20 cellular contexts compared by ENCODE assay signal in the genomic region with DNA sequence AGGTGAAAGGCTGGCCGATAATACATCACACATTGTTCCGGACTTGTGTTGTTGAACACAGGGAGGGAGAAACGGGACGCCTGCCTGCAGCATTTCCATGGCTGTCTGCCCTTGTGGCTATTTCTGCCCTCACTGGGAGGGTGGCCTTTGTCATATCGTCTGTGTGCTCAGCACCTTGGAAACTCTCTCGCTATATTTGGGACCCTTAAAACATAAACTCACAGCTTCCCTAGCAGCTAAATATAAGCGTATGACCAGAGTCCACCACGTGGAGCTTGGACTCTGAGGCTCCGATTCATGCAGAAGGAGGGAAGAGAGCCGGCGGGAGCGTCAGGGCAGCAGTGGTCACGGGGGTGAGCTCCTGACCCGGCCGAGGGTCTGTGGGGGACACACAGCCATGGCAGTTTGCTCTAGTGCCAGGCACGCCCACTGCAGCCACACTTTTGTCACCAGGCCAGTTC.
"Had no signal": no experiment of that assay in that cellular context is flagged by ENCODE, and none has a peak within 500 bp of the region (broad histone marks: within the 10 kb centered on the region; RNA-seq: fewer than 3 reads in every experiment).

No MANE protein-coding gene starts in this region.

- H3K27ac Mint-ChIP-seq: activated CD4-positive, alpha-beta memory T cell treated with anti-CD3 and anti-CD28 coated beads for 36 hours; activated CD4-positive, alpha-beta T cell treated with anti-CD3 and anti-CD28 coated beads for 36 hours; activated CD8-positive, alpha-beta memory T cell treated with anti-CD3 and anti-CD28 coated beads, Interleukin-2, amount 10 ng/mL, durations not matched to agents 7 days and 5 days; activated T-helper 2 cell treated with anti-CD3 and anti-CD28 coated beads, Interferon-gamma antibody, Interleukin-2, Interleukin-4, amounts not matched to agents 10 μg/mL and 5 μg/mL and 100 μg/mL, durations not matched to agents 14 hours and 24 hours and 36 hours; dendritic cell treated with granulocyte-macrophage colony-stimulating factor and Interleukin-4, amounts not matched to agents 40 ng/mL and 50 ng/mL, for 4 days; nephron; stimulated activated memory B cell treated with anti-CD40 and anti-IgM and Interleukin-4, amounts not matched to agents 10 μg/mL and 1 μg/mL and 100 μg/mL, for 72 hours; T-helper 1 cell treated with Interleukin-12 subunit alpha and Interleukin-12 subunit beta and Interleukin-4 antibody, amounts not matched to agents 30 μg/mL and 1 μg/mL, for 36 hours had no signal

- H3K36me3 Mint-ChIP-seq: activated CD4-positive, alpha-beta memory T cell treated with anti-CD3 and anti-CD28 coated beads for 36 hours; activated CD8-positive, alpha-beta memory T cell treated with anti-CD3 and anti-CD28 coated beads, Interleukin-2, amount 10 ng/mL, durations not matched to agents 7 days and 5 days had no signal

- H3K4me1 Mint-ChIP-seq: activated CD4-positive, alpha-beta T cell treated with anti-CD3 and anti-CD28 coated beads for 36 hours; activated CD8-positive, alpha-beta memory T cell treated with anti-CD3 and anti-CD28 coated beads, Interleukin-2, amount 10 ng/mL, durations not matched to agents 7 days and 5 days; stimulated activated memory B cell treated with anti-CD40 and anti-IgM and Interleukin-4, amounts not matched to agents 10 μg/mL and 1 μg/mL and 100 μg/mL, for 72 hours had no signal

- H3K9me3 ChIP-seq: body of pancreas, tibial artery had no signal

- H3K4me3 Mint-ChIP-seq: activated CD4-positive, alpha-beta memory T cell treated with anti-CD3 and anti-CD28 coated beads for 36 hours; activated CD4-positive, alpha-beta T cell treated with anti-CD3 and anti-CD28 coated beads for 36 hours; activated CD8-positive, alpha-beta memory T cell treated with anti-CD3 and anti-CD28 coated beads, Interleukin-2, amount 10 ng/mL, durations not matched to agents 7 days and 5 days; dendritic cell treated with granulocyte-macrophage colony-stimulating factor and Interleukin-4, amounts not matched to agents 40 ng/mL and 50 ng/mL, for 4 days; nephron; stimulated activated memory B cell treated with anti-CD40 and anti-IgM and Interleukin-4, amounts not matched to agents 10 μg/mL and 1 μg/mL and 100 μg/mL, for 72 hours; T-helper 1 cell treated with Interleukin-12 subunit alpha and Interleukin-12 subunit beta and Interleukin-4 antibody, amounts not matched to agents 30 μg/mL and 1 μg/mL, for 36 hours had no signal

- H3K27me3 Mint-ChIP-seq: activated CD8-positive, alpha-beta memory T cell treated with anti-CD3 and anti-CD28 coated beads, Interleukin-2, amount 10 ng/mL, durations not matched to agents 7 days and 5 days had no signal

- H3K36me3 ChIP-seq: tibial artery, WERI-Rb-1 had no signal

- H3K27me3 ChIP-seq: body of pancreas had no signal

- FAIRE-seq: urothelium cell line had no signal

- H3K4me1 ChIP-seq: body of pancreas had no signal

- H3K9me3 Mint-ChIP-seq: activated CD4-positive, alpha-beta memory T cell treated with anti-CD3 and anti-CD28 coated beads for 36 hours; activated T-helper 2 cell treated with anti-CD3 and anti-CD28 coated beads, Interferon-gamma antibody, Interleukin-2, Interleukin-4, amounts not matched to agents 10 μg/mL and 5 μg/mL and 100 μg/mL, durations not matched to agents 14 hours and 24 hours and 36 hours; dendritic cell treated with granulocyte-macrophage colony-stimulating factor and Interleukin-4, amounts not matched to agents 40 ng/mL and 50 ng/mL, for 4 days; stimulated activated memory B cell treated with anti-CD40 and anti-IgM and Interleukin-4, amounts not matched to agents 10 μg/mL and 1 μg/mL and 100 μg/mL, for 72 hours; T-helper 1 cell treated with Interleukin-12 subunit alpha and Interleukin-12 subunit beta and Interleukin-4 antibody, amounts not matched to agents 30 μg/mL and 1 μg/mL, for 36 hours had no signal

- ATAC-seq: activated CD4-positive, alpha-beta T cell treated with anti-CD3 and anti-CD28 coated beads for 36 hours; activated CD8-positive, alpha-beta memory T cell treated with anti-CD3 and anti-CD28 coated beads, Interleukin-2, amount 10 ng/mL, durations not matched to agents 7 days and 5 days; body of pancreas; left colon; stimulated activated memory B cell treated with anti-CD40 and anti-IgM and Interleukin-4, amounts not matched to agents 10 μg/mL and 1 μg/mL and 100 μg/mL, for 72 hours had no signal

- DNase-seq: activated CD4-positive, alpha-beta memory T cell treated with anti-CD3 and anti-CD28 coated beads for 36 hours; activated CD4-positive, alpha-beta T cell treated with anti-CD3 and anti-CD28 coated beads for 36 hours; activated CD8-positive, alpha-beta memory T cell treated with anti-CD3 and anti-CD28 coated beads, Interleukin-2, amount 10 ng/mL, durations not matched to agents 7 days and 5 days; activated naive CD4-positive, alpha-beta T cell treated with anti-CD3 and anti-CD28 coated beads, Interleukin-2, amount 50 U/mL, for 16 hours; activated T-cell treated with anti-CD3 and anti-CD28 coated beads, Interleukin-2, amount 50 U/mL, for 1 hour; body of pancreas; cerebellar nuclear complex; effector memory CD4-positive, alpha-beta T cell; foreskin melanocyte; left colon; mesenchymal stem cell; stimulated activated CD4-positive, alpha-beta T cell treated with anti-CD3 and anti-CD28 coated beads, Interleukin-2, amount 100 ng/mL, for 48 hours; tibial artery; WERI-Rb-1 had no signal

- H3K27ac ChIP-seq: body of pancreas, tibial artery, WERI-Rb-1 had no signal

- H3K4me3 ChIP-seq: body of pancreas, tibial artery had no signal
